ENCODE assay signal across 29 cellular contexts in the genomic region with DNA sequence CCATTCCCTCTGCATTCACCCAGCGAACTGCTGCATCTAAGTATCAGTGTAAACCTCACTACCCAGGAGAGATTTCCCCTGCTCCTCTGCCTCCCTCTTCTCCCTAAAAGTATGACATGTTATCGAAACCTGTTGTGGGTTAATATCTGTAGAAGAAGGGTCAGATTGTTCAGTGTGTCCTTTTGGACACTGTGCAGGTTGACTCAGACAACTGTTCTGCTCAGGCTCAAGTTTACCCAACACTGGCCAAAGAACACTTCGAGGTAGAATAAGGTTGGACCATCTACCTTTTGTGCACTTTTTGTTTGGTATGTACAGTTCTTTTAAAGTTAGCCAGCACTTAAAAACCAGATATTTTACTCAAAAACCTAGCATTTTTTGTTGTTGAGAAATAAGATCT. TPM values are rescaled to one million over a fixed set of nuclear protein-coding genes. Genes with fewer than 3 reads are reported as not detected.
DNase-seq lines count a peak whose midpoint lies in the region; ATAC-seq, FAIRE-seq and TF ChIP-seq lines count a peak whose summit lies in the region.
"Had no signal": no experiment of that assay in that cellular context is flagged by ENCODE, and none has a peak within 500 bp of the region (broad histone marks: within the 10 kb centered on the region; RNA-seq: fewer than 3 reads in every experiment).

No MANE protein-coding gene starts in this region.

- H3K79me2 ChIP-seq in H1 (ENCODE audit: control insufficient read depth in 1 of 2, insufficient read depth in 2 of 2, low read length in 2 of 2): peaks cover 0 to 46% of the 10 kb centered on the region in 2 experiments; a peak in 2 of 4 replicates

- no peak for TF ChIP-seq EP300 in H1 (IDR thresholded peaks at IDR 0.05; ENCODE audit: borderline replicate concordance in 1 of 2, low read depth in 2 of 2, low read length in 2 of 2)

- no peaks in the 10 kb centered on the region for H3K9me3 Mint-ChIP-seq in T-cell
- no peaks in the 10 kb centered on the region for H3K9me3 Mint-ChIP-seq in naive thymus-derived CD4-positive, alpha-beta T cell
- H3K9me3 Mint-ChIP-seq in type B pancreatic cell: no peaks in the 10 kb centered on the region
- H3K9me3 Mint-ChIP-seq: activated naive CD4-positive, alpha-beta T cell treated with anti-CD3 and anti-CD28 coated beads, Interleukin-2, amount 50 U/mL, for 24 hours; HFFc6; natural killer cell treated with Interleukin-12 subunit alpha and Interleukin-12 subunit beta and Interleukin-15 and Interleukin-18, amount 100 ng/mL, for 72 hours; T-helper 2 cell treated with Interferon-gamma antibody and Interleukin-4, amounts not matched to agents 5 μg/mL and 100 μg/mL, for 36 hours had no signal

- H3K36me3 ChIP-seq in H1 (ENCODE audit: control insufficient read depth in 2 of 4, insufficient read depth in 4 of 4, low read length in 3 of 4): peaks cover 2 to 23% (median 9%) of the 10 kb centered on the region in 4 experiments; a peak in 7 of 8 replicates
- H3K36me3 ChIP-seq in naive thymus-derived CD4-positive, alpha-beta T cell (ENCODE audit: control insufficient read depth in 2 of 3, insufficient read depth in 3 of 3, low read length in 3 of 3): peaks cover 10 to 25% (median 14%) of the 10 kb centered on the region in 3 experiments

- no peak overlapping the region for H2AK5ac ChIP-seq in H1 (ENCODE audit: low read depth, low read length)

- no peak overlapping the region for H3K56ac ChIP-seq in H1 (replicated peaks; ENCODE audit: insufficient read length, low read depth, low read length)

- no peak for DNase-seq in T-cell
- DNase-seq in H1 (ENCODE audit: low read depth in 1 of 2, low spot score in 2 of 2): no peak
- DNase-seq in naive thymus-derived CD4-positive, alpha-beta T cell: no peak
- DNase-seq in type B pancreatic cell (ENCODE audit: extremely low spot score, unreplicated experiment): no peak
- DNase-seq in activated CD4-positive, alpha-beta T cell treated with anti-CD3 and anti-CD28 coated beads, Interleukin-2, amount 50 U/mL, for 4 hours: no peak
- DNase-seq in mucosa of gallbladder (ENCODE audit: low spot score): no peak
- no peak for DNase-seq in NCI-H226
- DNase-seq: activated CD8-positive, alpha-beta T cell treated with anti-CD3 and anti-CD28 coated beads, Interleukin-2, amount 10 ng/mL, durations not matched to agents 7 days and 5 days; amygdala; DMS79 treated with DMSO at 0.1 percent for 48 hours; effector CD4-positive, alpha-beta T cell; GDM1; GM23248; HFFc6; islet precursor cell; lower lobe of right lung; NCI-H1694; Peyer's patch; SHP77; stimulated activated naive CD8-positive, alpha-beta T cell treated with anti-CD3 and anti-CD28 coated beads, Interleukin-15, Interleukin-2, amounts not matched to agents 100 U/mL and 50 U/mL, for 24 hours had no signal

- H4K5ac ChIP-seq in H1 (ENCODE audit: insufficient read length, low read depth, low read length): peak overlapping the region; percentile 18

- no peak overlapping the region for H3K4me3 ChIP-seq in H1 (ENCODE audit: extremely low read depth in 1 of 4, insufficient read depth in 2 of 4, low read depth in 3 of 4, low read length in 4 of 4)
- no peak overlapping the region for H3K4me3 ChIP-seq in naive thymus-derived CD4-positive, alpha-beta T cell (ENCODE audit: low read length)
- H3K4me3 ChIP-seq: BLaER1 treated with 17β-estradiol and CSF1 and Interleukin-3, amounts not matched to agents 10 nM and 100 nM; GM23248; lower lobe of right lung; Peyer's patch; thoracic aorta had no signal

- no peaks in the 10 kb centered on the region for H3K27me3 ChIP-seq in H1 (replicated peaks in 1 of 4; ENCODE audit: control insufficient read depth in 3 of 4, extremely low read depth in 1 of 4, insufficient read depth in 3 of 4, low read length in 3 of 4)
- H3K27me3 ChIP-seq in naive thymus-derived CD4-positive, alpha-beta T cell (ENCODE audit: control insufficient read depth in 2 of 2, insufficient read depth in 2 of 2, low read length in 2 of 2): no peaks in the 10 kb centered on the region
- H3K27me3 ChIP-seq: BLaER1 treated with 17β-estradiol and CSF1 and Interleukin-3, amounts not matched to agents 10 nM and 100 nM; Peyer's patch had no signal

- H3K9ac ChIP-seq in H1 (replicated peaks in 1 of 4; ENCODE audit: extremely low read depth in 1 of 4, low read depth in 3 of 4, low read length in 3 of 4): peak overlapping the region in 1 of 4 experiments; percentile 39; a peak in 1 of 7 replicates
- H3K9ac ChIP-seq: BLaER1 treated with 17β-estradiol and CSF1 and Interleukin-3, amounts not matched to agents 10 nM and 100 nM; GM23248 had no signal

- no peak overlapping the region for H3K18ac ChIP-seq in H1 (ENCODE audit: extremely low read depth, low read length)

- peak overlapping the region; percentile 13; the same call in 1 of the 2 replicates for H3K27ac ChIP-seq in H1 (ENCODE audit: low read depth, low read length)
- no peak overlapping the region for H3K27ac ChIP-seq in naive thymus-derived CD4-positive, alpha-beta T cell (ENCODE audit: low read depth, low read length)
- H3K27ac ChIP-seq: BLaER1 treated with 17β-estradiol and CSF1 and Interleukin-3, amounts not matched to agents 10 nM and 100 nM; epithelial cell of prostate; GM23248; lower lobe of right lung had no signal

- no peak for TF ChIP-seq POLR2A in H1 (IDR thresholded peaks at IDR 0.05; ENCODE audit: control extremely low read depth in 1 of 2, low read depth in 2 of 2, low read length in 2 of 2)

- no peak overlapping the region for H3K14ac ChIP-seq in H1 (ENCODE audit: insufficient read length)

- H3K27ac Mint-ChIP-seq in T-cell: no peak overlapping the region
- H3K27ac Mint-ChIP-seq in naive thymus-derived CD4-positive, alpha-beta T cell: peak overlapping the region in 5 of 9 donors; percentile 5 to 48 (median 25)
- no peak overlapping the region for H3K27ac Mint-ChIP-seq in type B pancreatic cell
- H3K27ac Mint-ChIP-seq: activated CD8-positive, alpha-beta T cell treated with anti-CD3 and anti-CD28 coated beads, Interleukin-2, amount 10 ng/mL, durations not matched to agents 7 days and 5 days; activated naive CD4-positive, alpha-beta T cell treated with anti-CD3 and anti-CD28 coated beads, Interleukin-2, amount 50 U/mL, for 24 hours; HFFc6; natural killer cell treated with Interleukin-12 subunit alpha and Interleukin-12 subunit beta and Interleukin-15 and Interleukin-18, amount 100 ng/mL, for 72 hours; T-helper 2 cell treated with Interferon-gamma antibody and Interleukin-4, amounts not matched to agents 5 μg/mL and 100 μg/mL, for 36 hours had no signal

- H3K4me1 Mint-ChIP-seq in T-cell: peaks cover 55 to 74% (median 58%) of the 10 kb centered on the region in 3 donors
- H3K4me1 Mint-ChIP-seq in naive thymus-derived CD4-positive, alpha-beta T cell: peaks cover 39 to 62% (median 57%) of the 10 kb centered on the region in 7 donors
- H3K4me1 Mint-ChIP-seq in type B pancreatic cell (ENCODE audit: unreplicated experiment): peaks cover 44% of the 10 kb centered on the region

- TF ChIP-seq CTCF in H1 (IDR thresholded peaks at IDR 0.05; ENCODE audit: control extremely low read depth in 1 of 3, insufficient read depth in 1 of 3, low read depth in 1 of 3, low read length in 3 of 3) (no peak), type B pancreatic cell (conservative IDR thresholded peaks at IDR 0.05) (no peak)

- TF ChIP-seq RAD21 in H1 (IDR thresholded peaks at IDR 0.05 in 1 of 2, conservative IDR thresholded peaks at IDR 0.05 in 1 of 2; ENCODE audit: low read depth in 2 of 2, low read length in 2 of 2): no peak

- H2BK20ac ChIP-seq in H1 (ENCODE audit: low read length): 0 out of 2 replicates have a peak overlapping the region, but pooled peaks have one; percentile 16

- no peak overlapping the region for H3K23ac ChIP-seq in H1 (ENCODE audit: insufficient read length)

- H3K4me3 Mint-ChIP-seq in T-cell (peak overlapping the region; percentile 10 to 28 (median 21)), type B pancreatic cell (peak overlapping the region; percentile 13)
- H3K4me3 Mint-ChIP-seq in naive thymus-derived CD4-positive, alpha-beta T cell: peak overlapping the region in 8 of 10 donors; percentile 26 to 71 (median 36)
- H3K4me3 Mint-ChIP-seq: activated CD8-positive, alpha-beta T cell treated with anti-CD3 and anti-CD28 coated beads, Interleukin-2, amount 10 ng/mL, durations not matched to agents 7 days and 5 days; HFFc6; natural killer cell treated with Interleukin-12 subunit alpha and Interleukin-12 subunit beta and Interleukin-15 and Interleukin-18, amount 100 ng/mL, for 72 hours; T-helper 2 cell treated with Interferon-gamma antibody and Interleukin-4, amounts not matched to agents 5 μg/mL and 100 μg/mL, for 36 hours had no signal

- FAIRE-seq in H1 (lab: Jason Lieb, UNC): no peak
- FAIRE-seq: bronchial epithelial cell had no signal

- CTCF ChIA-PET in T-cell (lab: Charles Lee) (interaction anchor here in 1 of 2 donors (0.6 kb wide), 1 partner anchor 8 kb away, joined by 3 read pairs; no protein-coding TSS in a partner anchor), H1 (lab: Charles Lee; ENCODE audit: partially characterized antibody) (interaction anchor here (1.4 to 2.0 kb wide), 3 partner anchors 8 to 12 kb away, joined by 4 to 7 read pairs (median 6); no protein-coding TSS in a partner anchor)
- CTCF ChIA-PET in naive thymus-derived CD4-positive, alpha-beta T cell (lab: Charles Lee): no interaction called here

- H3K36me3 Mint-ChIP-seq in T-cell (peaks cover 39% of the 10 kb centered on the region), type B pancreatic cell (peaks cover 14% of the 10 kb centered on the region)
- H3K36me3 Mint-ChIP-seq in naive thymus-derived CD4-positive, alpha-beta T cell: peaks cover 10 to 33% (median 14%) of the 10 kb centered on the region in 5 donors

- H3K23me2 ChIP-seq in H1 (ENCODE audit: low read depth, low read length): peaks cover 5% of the 10 kb centered on the region

- no peaks in the 10 kb centered on the region for H3K9me3 ChIP-seq in H1 (ENCODE audit: insufficient read depth in 2 of 2, low read depth in 1 of 2, low read length in 1 of 2)
- H3K9me3 ChIP-seq in naive thymus-derived CD4-positive, alpha-beta T cell (ENCODE audit: control insufficient read depth in 2 of 3, low read length in 3 of 3): no peaks in the 10 kb centered on the region
- H3K9me3 ChIP-seq: BLaER1 treated with 17β-estradiol and CSF1 and Interleukin-3, amounts not matched to agents 10 nM and 100 nM; lower lobe of right lung; Peyer's patch; thoracic aorta had no signal

- no peak for ATAC-seq in T-cell (replicated peaks in 1 of 4)
- no peak for ATAC-seq in naive thymus-derived CD4-positive, alpha-beta T cell
- ATAC-seq: activated CD8-positive, alpha-beta T cell treated with anti-CD3 and anti-CD28 coated beads, Interleukin-2, amount 10 ng/mL, durations not matched to agents 7 days and 5 days; lower lobe of right lung; natural killer cell treated with Interleukin-12 subunit alpha and Interleukin-12 subunit beta and Interleukin-15 and Interleukin-18, amount 100 ng/mL, for 72 hours; stimulated activated naive CD8-positive, alpha-beta T cell treated with anti-CD3 and anti-CD28 coated beads, Interleukin-15, Interleukin-2, amounts not matched to agents 100 U/mL and 50 U/mL, for 24 hours had no signal

- H2BK12ac ChIP-seq in H1 (ENCODE audit: low read depth, low read length): no peak overlapping the region

- H4K8ac ChIP-seq in H1 (ENCODE audit: extremely low read depth, insufficient read depth, low read length): no peak overlapping the region

- WGBS in H1 (ENCODE audit: extremely low coverage in 1 of 2, insufficient coverage in 1 of 2, insufficient read length in 1 of 2, insufficient replicate concordance in 2 of 2, low coverage in 1 of 2, low lambda C conversion rate in 2 of 2, missing lambda C conversion rate in 1 of 2), 2 experiments: 84% methylated on average over 3 of the region's 3 CpGs; no CpG with 5 or more reads in 1 of the 2 experiments

- peak overlapping the region; percentile 21 to 23; a peak in 2 of 4 replicates for H3K4me2 ChIP-seq in H1 (ENCODE audit: insufficient read depth in 1 of 2, low read depth in 2 of 2, low read length in 2 of 2)

- POLR2A ChIA-PET in T-cell (lab: Charles Lee) (no interaction called here), H1 (lab: Charles Lee; ENCODE audit: partially characterized antibody) (no interaction called here)
- POLR2A ChIA-PET in naive thymus-derived CD4-positive, alpha-beta T cell (lab: Charles Lee): no interaction called here

- no peaks in the 10 kb centered on the region for H4K20me1 ChIP-seq in H1 (replicated peaks in 1 of 2; ENCODE audit: control insufficient read depth in 1 of 2, insufficient read depth in 2 of 2, low read length in 2 of 2)
- H4K20me1 ChIP-seq: BLaER1 treated with 17β-estradiol and CSF1 and Interleukin-3, amounts not matched to agents 10 nM and 100 nM had no signal

- no peaks in the 10 kb centered on the region; the same call in 1 of the 2 replicates for H3K79me1 ChIP-seq in H1 (ENCODE audit: low read depth, low read length)

- no peak overlapping the region for H2AFZ ChIP-seq in H1 (ENCODE audit: low read length)
- H2AFZ ChIP-seq: GM23248 had no signal

- H3K4ac ChIP-seq in H1 (replicated peaks; ENCODE audit: insufficient read length, low read depth, low read length): no peak overlapping the region

- H3K4me1 ChIP-seq in H1 (replicated peaks in 1 of 4; ENCODE audit: control insufficient read depth in 3 of 4, insufficient read depth in 4 of 4, low read length in 3 of 4): peaks cover 0 to 28% (median 20%) of the 10 kb centered on the region in 4 experiments
- peaks cover 21 to 32% of the 10 kb centered on the region in 2 donors for H3K4me1 ChIP-seq in naive thymus-derived CD4-positive, alpha-beta T cell (ENCODE audit: control insufficient read depth in 2 of 2, insufficient read depth in 2 of 2, low read length in 2 of 2)

- H4K91ac ChIP-seq in H1 (replicated peaks; ENCODE audit: insufficient read length, low read length): peak overlapping the region; percentile 79

- H2BK5ac ChIP-seq in H1 (ENCODE audit: low read depth, low read length): no peak overlapping the region

- intact Hi-C loops in naive thymus-derived CD4-positive, alpha-beta T cell (cut with micrococcal nuclease): loop anchor here in 1 of 2 donors (10.0 kb wide), 1 partner anchor 1500 kb away; the partner anchor contains the start of gene GOPC

- H2BK15ac ChIP-seq in H1 (ENCODE audit: low read length): no peak overlapping the region

- peak overlapping the region; percentile 18 for H2BK120ac ChIP-seq in H1 (replicated peaks; ENCODE audit: low read depth, low read length)

- H3K27me3 Mint-ChIP-seq in T-cell (no peaks in the 10 kb centered on the region), type B pancreatic cell (no peaks in the 10 kb centered on the region)
- H3K27me3 Mint-ChIP-seq in naive thymus-derived CD4-positive, alpha-beta T cell: no peaks in the 10 kb centered on the region
- H3K27me3 Mint-ChIP-seq: activated naive CD4-positive, alpha-beta T cell treated with anti-CD3 and anti-CD28 coated beads, Interleukin-2, amount 50 U/mL, for 24 hours; natural killer cell treated with Interleukin-12 subunit alpha and Interleukin-12 subunit beta and Interleukin-15 and Interleukin-18, amount 100 ng/mL, for 72 hours had no signal

RNA-seq across cellular contexts. Expression of gene NT5DC1, which starts 4.6 kb away (rescaled TPM):
- total RNA-seq in T-cell (10 to 100 TPM; 33.8 to 47.3 (median 38.1) TPM), type B pancreatic cell (ENCODE audit: low replicate concordance) (36.1 and 36.7 TPM in 2 replicates), mucosa of gallbladder (49.0 TPM)
- total RNA-seq in H1 (2021; fragmentation: NEBNext Ultra II Directional; extraction: Animal tissue kit (Norgen Biotek cat#: 25700)): 72.7 and 77.9 TPM in 2 replicates
- 25.3 and 27.3 TPM in 2 replicates for polyA plus RNA-seq in H1 (2011; rRNA removed)
- polyA plus RNA-seq in H1 (2011; cell fraction: cytosol; rRNA removed): 36.4 TPM
- 27.3 TPM for polyA plus RNA-seq in H1 (2011; cell fraction: nucleus; rRNA removed)
- polyA plus RNA-seq in H1 (2012, experiment 1 of 2): 55.9 to 81.2 TPM (median 63.0 TPM) in 4 replicates
- 6.6 TPM for polyA plus RNA-seq in H1 (2012, experiment 2 of 2)
- 16.0 TPM for polyA plus RNA-seq in H1 (2013, experiment 1 of 2)
- 16.9 TPM for polyA plus RNA-seq in H1 (2013, experiment 2 of 2)
- polyA minus RNA-seq in H1 (2011; rRNA and poly(A)+ RNA removed): 54.2 and 66.1 TPM in 2 replicates
- polyA minus RNA-seq in H1 (2011; cell fraction: cytosol; rRNA and poly(A)+ RNA removed): 68.4 TPM
- 79.8 TPM for polyA minus RNA-seq in H1 (2011; cell fraction: nucleus; rRNA and poly(A)+ RNA removed)
- total RNA-seq in naive thymus-derived CD4-positive, alpha-beta T cell: 10 to 100 TPM; 30.5 to 52.6 (median 39.7) TPM
- polyA plus RNA-seq in naive thymus-derived CD4-positive, alpha-beta T cell: 10 to 100 TPM; 45.8 to 53.4 TPM

RNA-seq across cellular contexts. Expression of gene COL10A1, which starts 20.7 kb away (rescaled TPM):
- not detected for total RNA-seq in T-cell
- not detected in 2 replicates for total RNA-seq in H1 (2021; fragmentation: NEBNext Ultra II Directional; extraction: Animal tissue kit (Norgen Biotek cat#: 25700))
- polyA plus RNA-seq in H1 (2011; rRNA removed): not detected in 2 replicates
- polyA plus RNA-seq in H1 (2011; cell fraction: cytosol; rRNA removed): not detected
- polyA plus RNA-seq in H1 (2011; cell fraction: nucleus; rRNA removed): not detected
- polyA plus RNA-seq in H1 (2012, experiment 1 of 2): 0.13 to 0.22 TPM (median 0.16 TPM) in 4 replicates
- polyA plus RNA-seq in H1 (2012, experiment 2 of 2): not detected
- 0.32 TPM for polyA plus RNA-seq in H1 (2013, experiment 1 of 2)
- 0.15 TPM for polyA plus RNA-seq in H1 (2013, experiment 2 of 2)
- polyA minus RNA-seq in H1 (2011; rRNA and poly(A)+ RNA removed): not detected in 2 replicates
- polyA minus RNA-seq in H1 (2011; cell fraction: cytosol; rRNA and poly(A)+ RNA removed): not detected
- polyA minus RNA-seq in H1 (2011; cell fraction: nucleus; rRNA and poly(A)+ RNA removed): not detected
- not detected for total RNA-seq in naive thymus-derived CD4-positive, alpha-beta T cell
- polyA plus RNA-seq in naive thymus-derived CD4-positive, alpha-beta T cell: under 1 TPM; 0.07 to 0.33 TPM
- total RNA-seq in type B pancreatic cell (ENCODE audit: low replicate concordance): 0.14 TPM in 2 replicates
- 0.09 TPM for total RNA-seq in mucosa of gallbladder
- total RNA-seq: activated CD8-positive, alpha-beta T cell treated with anti-CD3 and anti-CD28 coated beads, Interleukin-2, amount 10 ng/mL, durations not matched to agents 7 days and 5 days; bronchial epithelial cell; natural killer cell treated with Interleukin-12 subunit alpha and Interleukin-12 subunit beta and Interleukin-15 and Interleukin-18, amount 100 ng/mL, for 72 hours; osteocyte; Peyer's patch; renal cortical epithelial cell had no signal

RNA-seq across cellular contexts. Expression of gene FRK, which starts 44.6 kb away (rescaled TPM):
- total RNA-seq in T-cell: under 1 TPM; 0.02 to 0.07 (median 0.06) TPM
- 0.19 and 0.24 TPM in 2 replicates for total RNA-seq in H1 (2021; fragmentation: NEBNext Ultra II Directional; extraction: Animal tissue kit (Norgen Biotek cat#: 25700))
- polyA plus RNA-seq in H1 (2011; rRNA removed): 0.06 and 0.11 TPM in 2 replicates
- 0.12 TPM for polyA plus RNA-seq in H1 (2011; cell fraction: cytosol; rRNA removed)
- polyA plus RNA-seq in H1 (2011; cell fraction: nucleus; rRNA removed): 0.06 TPM
- polyA plus RNA-seq in H1 (2012, experiment 1 of 2): 0.05 to 0.10 TPM (median 0.06 TPM) in 4 replicates
- not detected for polyA plus RNA-seq in H1 (2012, experiment 2 of 2)
- 0.08 TPM for polyA plus RNA-seq in H1 (2013, experiment 1 of 2)
- 0.07 TPM for polyA plus RNA-seq in H1 (2013, experiment 2 of 2)
- polyA minus RNA-seq in H1 (2011; rRNA and poly(A)+ RNA removed): 0.25 and 0.41 TPM in 2 replicates
- polyA minus RNA-seq in H1 (2011; cell fraction: cytosol; rRNA and poly(A)+ RNA removed): 0.07 TPM
- 0.60 TPM for polyA minus RNA-seq in H1 (2011; cell fraction: nucleus; rRNA and poly(A)+ RNA removed)
- total RNA-seq in naive thymus-derived CD4-positive, alpha-beta T cell: under 1 TPM in 4 of 5 experiments, not detected in 1; 0.02 to 0.05 (median 0.04) TPM
- polyA plus RNA-seq in naive thymus-derived CD4-positive, alpha-beta T cell: not detected
- total RNA-seq in type B pancreatic cell (ENCODE audit: low replicate concordance): 6.2 and 13.2 TPM in 2 replicates
- total RNA-seq in mucosa of gallbladder: 24.3 TPM

Comparison
In these comparisons a context has a peak if more than half of its experiments do, and no peak if none do; other contexts are left out.
1. H3K27ac Mint-ChIP-seq: peak in naive thymus-derived CD4-positive, alpha-beta T cell (5 of 9); none in T-cell (0 of 2) and type B pancreatic cell (single experiment).
2. Peak in every context shown above with its lines, with median percentiles within 50 percentile points of each other: H3K4me3 Mint-ChIP-seq.